In the genomic region with DNA sequence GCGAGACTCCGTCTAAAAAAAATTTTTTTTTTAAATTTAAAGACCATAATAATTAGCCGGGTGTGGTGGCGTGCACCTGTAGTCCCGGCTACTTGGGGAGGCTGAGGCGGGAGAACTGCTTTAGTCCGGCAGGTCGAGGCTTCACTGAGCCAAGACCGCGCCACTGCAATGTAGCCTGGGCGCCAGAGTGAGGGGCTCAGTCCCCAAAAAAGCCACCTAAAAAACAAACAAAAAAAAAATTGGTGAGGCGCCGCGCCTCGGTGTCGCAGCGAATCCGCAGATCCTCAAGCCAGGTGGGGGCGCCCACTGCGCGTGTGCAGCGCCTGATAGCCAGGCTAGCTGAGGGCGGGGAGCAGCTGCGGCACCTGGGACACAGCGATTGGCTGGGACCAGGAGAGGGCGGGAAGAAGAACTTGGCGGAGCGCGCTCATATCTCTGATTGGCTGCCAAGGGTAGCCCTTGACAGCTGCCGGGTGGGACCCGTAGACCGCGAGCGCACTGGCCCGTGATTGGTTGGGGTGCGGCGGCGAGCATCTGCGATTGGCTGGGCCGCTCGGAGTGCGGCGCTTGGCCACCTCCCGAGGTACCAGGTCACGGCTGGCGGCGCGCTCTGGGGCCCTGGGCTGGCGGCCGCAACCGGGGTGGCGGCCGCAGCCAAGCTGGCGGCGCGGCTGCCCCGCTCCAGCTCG, we compare ENCODE assay signal across 2 cellular contexts.
TF ChIP-seq lines count a peak whose summit lies in the region.

No MANE protein-coding gene starts in this region.

TF ChIP-seq in Ishikawa, 13 proteins besides CTCF, POLR2A, EP300 and RAD21:
- no peak for TF ChIP-seq CREB1 (IDR thresholded peaks at IDR 0.05; ENCODE audit: low read depth)
- TF ChIP-seq CEBPB (IDR thresholded peaks at IDR 0.05) = no peak
- no peak for TF ChIP-seq EGR1 (IDR thresholded peaks at IDR 0.05)
- TF ChIP-seq FOXM1 (IDR thresholded peaks at IDR 0.05; ENCODE audit: borderline replicate concordance, low read depth) = no peak
- TF ChIP-seq TCF12 (IDR thresholded peaks at IDR 0.05; ENCODE audit: low read depth) = 0 out of 2 replicates have a peak, but pooled peaks have one; percentile 41
- TF ChIP-seq, protein P1, sequence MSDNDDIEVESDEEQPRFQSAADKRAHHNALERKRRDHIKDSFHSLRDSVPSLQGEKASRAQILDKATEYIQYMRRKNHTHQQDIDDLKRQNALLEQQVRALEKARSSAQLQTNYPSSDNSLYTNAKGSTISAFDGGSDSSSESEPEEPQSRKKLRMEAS (IDR thresholded peaks at IDR 0.05) = peak; percentile 76
- TF ChIP-seq, protein P2, sequence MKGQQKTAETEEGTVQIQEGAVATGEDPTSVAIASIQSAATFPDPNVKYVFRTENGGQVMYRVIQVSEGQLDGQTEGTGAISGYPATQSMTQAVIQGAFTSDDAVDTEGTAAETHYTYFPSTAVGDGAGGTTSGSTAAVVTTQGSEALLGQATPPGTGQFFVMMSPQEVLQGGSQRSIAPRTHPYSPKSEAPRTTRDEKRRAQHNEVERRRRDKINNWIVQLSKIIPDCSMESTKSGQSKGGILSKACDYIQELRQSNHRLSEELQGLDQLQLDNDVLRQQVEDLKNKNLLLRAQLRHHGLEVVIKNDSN (IDR thresholded peaks at IDR 0.05) = no peak
- TF ChIP-seq TAF1 (IDR thresholded peaks at IDR 0.05; ENCODE audit: low read depth) = no peak; the same call in 1 of the 2 replicates
- TF ChIP-seq TEAD4 (IDR thresholded peaks at IDR 0.05) = no peak

TF ChIP-seq in endothelial cell of umbilical vein, 7 proteins besides CTCF, POLR2A, EP300 and RAD21:
- TF ChIP-seq POLR2AphosphoS5 (IDR thresholded peaks at IDR 0.05; ENCODE audit: insufficient read depth, low read depth, low read length) (peak; percentile 46), FOS (IDR thresholded peaks at IDR 0.05; ENCODE audit: borderline replicate concordance, insufficient read depth, low read length) (no peak), EZH2 (IDR thresholded peaks at IDR 0.05; ENCODE audit: borderline replicate concordance, low read depth, low read length, severe bottlenecking) (no peak)
